22 cellular contexts compared by ENCODE assay signal in the genomic region with DNA sequence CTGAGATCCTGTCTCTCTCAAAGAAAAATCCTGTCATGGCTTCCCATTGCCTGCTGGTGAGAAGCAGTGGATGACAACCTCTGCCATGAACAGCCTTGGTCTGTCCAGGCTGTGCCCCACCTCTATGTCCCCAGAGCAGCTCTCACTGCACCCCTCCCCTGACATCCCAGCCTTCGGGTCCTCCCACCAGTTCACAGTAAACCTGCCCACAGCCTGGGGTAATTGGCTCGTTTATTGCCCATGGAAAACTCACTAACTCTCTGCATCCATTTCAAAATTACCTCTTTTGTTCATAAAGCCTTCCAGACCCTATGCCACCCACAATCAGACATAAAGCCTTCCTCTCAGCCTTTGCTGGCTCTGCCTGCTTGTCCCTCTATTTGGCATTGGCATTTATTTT.
"Had no signal": no experiment of that assay in that cellular context is flagged by ENCODE, and none has a peak within 500 bp of the region (broad histone marks: within the 10 kb centered on the region; RNA-seq: fewer than 3 reads in every experiment).

No MANE protein-coding gene starts in this region.

- H3K9me3 ChIP-seq: colonic mucosa, esophagus squamous epithelium, gastrocnemius medialis, heart right ventricle, left lung, lower lobe of right lung, mucosa of descending colon had no signal

- H3K4me1 ChIP-seq: colonic mucosa, esophagus squamous epithelium, gastrocnemius medialis, heart right ventricle, left lung, lower lobe of right lung had no signal

- H3K4me3 ChIP-seq: colonic mucosa, esophagus squamous epithelium, gastrocnemius medialis, heart right ventricle, left lung, lower lobe of right lung, mucosa of descending colon had no signal

- H3K27ac ChIP-seq: colonic mucosa, epithelial cell of prostate, esophagus squamous epithelium, gastrocnemius medialis, heart right ventricle, left lung, lower lobe of right lung had no signal

- DNase-seq: colonic mucosa; cortex of kidney; effector CD8-positive, alpha-beta T cell; effector memory CD8-positive, alpha-beta T cell; endodermal cell; erythroblast; esophagus squamous epithelium; foreskin fibroblast; foreskin melanocyte; gastrocnemius medialis; glutamatergic neuron; head of caudate nucleus; heart right ventricle; hippocampal formation; left cardiac atrium; left lung; left ventricle myocardium superior; lower lobe of right lung; mesenchymal stem cell; mucosa of descending colon; naive B cell had no signal

- H3K36me3 ChIP-seq: colonic mucosa, esophagus squamous epithelium, gastrocnemius medialis, heart right ventricle, left lung, lower lobe of right lung had no signal
